22 cellular contexts compared by ENCODE assay signal in the genomic region with DNA sequence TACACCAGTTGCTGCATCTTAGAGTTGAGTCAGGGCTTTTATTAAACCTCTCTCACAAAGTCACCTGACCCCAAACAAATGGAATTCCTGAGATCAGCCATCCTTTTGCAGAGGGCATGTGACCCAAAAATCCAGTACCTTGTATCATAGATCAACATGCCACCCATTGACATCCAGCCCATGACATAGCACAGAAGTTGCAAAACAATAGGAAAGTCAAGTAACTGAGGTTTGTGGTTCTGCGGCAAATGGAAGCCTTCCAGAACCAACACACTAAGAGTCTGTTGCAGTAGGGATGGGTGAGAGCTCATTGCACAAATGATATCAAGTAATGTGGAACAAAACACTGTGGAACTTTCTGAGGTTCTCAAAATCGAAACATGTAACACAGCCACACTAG.
A peak's percentile ranks its signal among the peaks of the same experiment; 100 is the strongest.
DNase-seq lines count a peak whose midpoint lies in the region; ATAC-seq and TF ChIP-seq lines count a peak whose summit lies in the region.
"Had no signal": no experiment of that assay in that cellular context is flagged by ENCODE, and none has a peak within 500 bp of the region (broad histone marks: within the 10 kb centered on the region; RNA-seq: fewer than 3 reads in every experiment).

No MANE protein-coding gene starts in this region.

- H3K4me3 Mint-ChIP-seq in naive thymus-derived CD8-positive, alpha-beta T cell, result no peak overlapping the region
- H3K4me3 Mint-ChIP-seq in activated CD8-positive, alpha-beta T cell treated with anti-CD3 and anti-CD28 coated beads for 36 hours, result no peak overlapping the region
- H3K4me3 Mint-ChIP-seq: activated B cell treated with CpG ODN at 0.5 μM for 24 hours; activated naive CD4-positive, alpha-beta T cell treated with anti-CD3 and anti-CD28 coated beads, Interleukin-2, amount 50 U/mL, for 24 hours; immature natural killer cell; naive B cell; T-helper 1 cell treated with Interleukin-12 subunit alpha and Interleukin-12 subunit beta and Interleukin-4 antibody, amounts not matched to agents 30 μg/mL and 1 μg/mL, for 36 hours had no signal

- peaks cover 12% of the 10 kb centered on the region for H3K4me1 ChIP-seq in osteoblast (ENCODE audit: insufficient read depth, low read length)
- H3K4me1 ChIP-seq: heart right ventricle, parathyroid adenoma, suprapubic skin had no signal

- ATAC-seq in naive thymus-derived CD8-positive, alpha-beta T cell, result no peak
- ATAC-seq in HG02884 (IDR thresholded peaks at IDR 0.05; ENCODE audit: unreplicated experiment) (no peak), HG02571 (IDR thresholded peaks at IDR 0.05; ENCODE audit: unreplicated experiment) (no peak)
- ATAC-seq in activated CD8-positive, alpha-beta T cell treated with anti-CD3 and anti-CD28 coated beads for 36 hours, result no peak
- ATAC-seq: heart right ventricle, Right ventricle myocardium inferior had no signal

- H3K9me3 ChIP-seq in osteoblast (ENCODE audit: low read depth, low read length), result no peaks in the 10 kb centered on the region
- H3K9me3 ChIP-seq: suprapubic skin had no signal

- DNase-seq in EL, result peak; percentile 16
- peak; percentile 87 for DNase-seq in RPMI7951 (ENCODE audit: low read depth)
- peak; percentile 52 for DNase-seq in epithelial cell of proximal tubule (ENCODE audit: low read depth)
- DNase-seq in osteoblast (ENCODE audit: insufficient read length, low spot score, missing footprints), result peak; percentile 71
- no peak for DNase-seq in naive thymus-derived CD8-positive, alpha-beta T cell
- DNase-seq in activated CD8-positive, alpha-beta T cell treated with anti-CD3 and anti-CD28 coated beads for 36 hours, result no peak
- DNase-seq: activated B cell treated with CpG ODN at 0.5 μM for 24 hours; activated T-cell treated with anti-CD3 and anti-CD28 coated beads, Interleukin-2, amount 50 U/mL, for 48 hours; dorsolateral prefrontal cortex; heart right ventricle; immature natural killer cell; naive B cell; NCI-H2029 treated with DMSO at 0.1 percent for 48 hours; small intestine; stimulated activated CD4-positive, alpha-beta T cell treated with anti-CD3 and anti-CD28 coated beads, Interleukin-4, amount 100 ng/mL, for 4 hours had no signal

- H3K36me3 ChIP-seq in osteoblast (ENCODE audit: insufficient read depth, low read length), result no peaks in the 10 kb centered on the region
- H3K36me3 ChIP-seq: heart right ventricle, suprapubic skin had no signal

- H3K4me1 Mint-ChIP-seq in naive thymus-derived CD8-positive, alpha-beta T cell, result no peaks in the 10 kb centered on the region
- no peaks in the 10 kb centered on the region for H3K4me1 Mint-ChIP-seq in activated CD8-positive, alpha-beta T cell treated with anti-CD3 and anti-CD28 coated beads for 36 hours (ENCODE audit: low read depth)
- H3K4me1 Mint-ChIP-seq: activated B cell treated with CpG ODN at 0.5 μM for 24 hours; activated naive CD4-positive, alpha-beta T cell treated with anti-CD3 and anti-CD28 coated beads, Interleukin-2, amount 50 U/mL, for 24 hours; immature natural killer cell; naive B cell had no signal

- no peaks in the 10 kb centered on the region for H3K79me2 ChIP-seq in osteoblast (ENCODE audit: insufficient read depth, low read length)
- H3K79me2 ChIP-seq: parathyroid adenoma had no signal

- H3K4me3 ChIP-seq in epithelial cell of proximal tubule (ENCODE audit: low read depth, low read length) (no peak overlapping the region), osteoblast (ENCODE audit: insufficient read depth, low read length) (peak overlapping the region; percentile 6)
- H3K4me3 ChIP-seq: dorsolateral prefrontal cortex, heart right ventricle, suprapubic skin had no signal

- POLR2A ChIA-PET in naive thymus-derived CD8-positive, alpha-beta T cell (lab: Charles Lee), result no interaction called here
- POLR2A ChIA-PET in activated CD8-positive, alpha-beta T cell treated with anti-CD3 and anti-CD28 coated beads for 36 hours (lab: Charles Lee), result no interaction called here

- H3K27ac ChIP-seq in osteoblast (ENCODE audit: low read depth, low read length), result peak overlapping the region; percentile 45
- H3K27ac ChIP-seq: dorsolateral prefrontal cortex, heart right ventricle, parathyroid adenoma, suprapubic skin had no signal

- TF ChIP-seq CTCF in epithelial cell of proximal tubule (conservative IDR thresholded peaks at IDR 0.05; ENCODE audit: low read depth, low read length), result no peak
- no peak for TF ChIP-seq CTCF in osteoblast (IDR thresholded peaks at IDR 0.05; ENCODE audit: extremely low read depth, low read depth, low read length)
- TF ChIP-seq CTCF in activated CD8-positive, alpha-beta T cell treated with anti-CD3 and anti-CD28 coated beads for 36 hours (IDR thresholded peaks at IDR 0.05), result no peak

- CTCF ChIA-PET in activated CD8-positive, alpha-beta T cell treated with anti-CD3 and anti-CD28 coated beads for 36 hours (lab: Charles Lee), result no interaction called here

- H3K27me3 ChIP-seq in osteoblast (ENCODE audit: insufficient read depth, low read length), result no peaks in the 10 kb centered on the region
- H3K27me3 ChIP-seq: heart right ventricle, suprapubic skin had no signal

- H3K9me3 Mint-ChIP-seq in naive thymus-derived CD8-positive, alpha-beta T cell, result peaks cover 1 to 16% (median 9%) of the 10 kb centered on the region in 9 donors
- peaks cover 7% of the 10 kb centered on the region for H3K9me3 Mint-ChIP-seq in activated CD8-positive, alpha-beta T cell treated with anti-CD3 and anti-CD28 coated beads for 36 hours
- H3K9me3 Mint-ChIP-seq: activated naive CD4-positive, alpha-beta T cell treated with anti-CD3 and anti-CD28 coated beads, Interleukin-2, amount 50 U/mL, for 24 hours had no signal

- no peak overlapping the region for H3K27ac Mint-ChIP-seq in naive thymus-derived CD8-positive, alpha-beta T cell
- H3K27ac Mint-ChIP-seq in activated CD8-positive, alpha-beta T cell treated with anti-CD3 and anti-CD28 coated beads for 36 hours, result no peak overlapping the region
- H3K27ac Mint-ChIP-seq: activated B cell treated with CpG ODN at 0.5 μM for 24 hours; activated naive CD4-positive, alpha-beta T cell treated with anti-CD3 and anti-CD28 coated beads, Interleukin-2, amount 50 U/mL, for 24 hours; immature natural killer cell; naive B cell; T-helper 1 cell treated with Interleukin-12 subunit alpha and Interleukin-12 subunit beta and Interleukin-4 antibody, amounts not matched to agents 30 μg/mL and 1 μg/mL, for 36 hours had no signal

- no peaks in the 10 kb centered on the region for H3K27me3 Mint-ChIP-seq in naive thymus-derived CD8-positive, alpha-beta T cell
- H3K27me3 Mint-ChIP-seq in activated CD8-positive, alpha-beta T cell treated with anti-CD3 and anti-CD28 coated beads for 36 hours, result no peaks in the 10 kb centered on the region
- H3K27me3 Mint-ChIP-seq: activated B cell treated with CpG ODN at 0.5 μM for 24 hours; activated naive CD4-positive, alpha-beta T cell treated with anti-CD3 and anti-CD28 coated beads, Interleukin-2, amount 50 U/mL, for 24 hours; naive B cell had no signal

- peak overlapping the region; percentile 68 for H3K4me2 ChIP-seq in osteoblast (ENCODE audit: insufficient read depth, low read length)

- peaks cover 0 to 14% (median 3%) of the 10 kb centered on the region in 3 donors for H3K36me3 Mint-ChIP-seq in naive thymus-derived CD8-positive, alpha-beta T cell
- H3K36me3 Mint-ChIP-seq in activated CD8-positive, alpha-beta T cell treated with anti-CD3 and anti-CD28 coated beads for 36 hours (ENCODE audit: low read depth), result no peaks in the 10 kb centered on the region
- H3K36me3 Mint-ChIP-seq: activated naive CD4-positive, alpha-beta T cell treated with anti-CD3 and anti-CD28 coated beads, Interleukin-2, amount 50 U/mL, for 24 hours; immature natural killer cell had no signal

- intact Hi-C loops in activated CD8-positive, alpha-beta T cell treated with anti-CD3 and anti-CD28 coated beads for 36 hours (cut with micrococcal nuclease), result no loop called here

- no peak overlapping the region for H2AFZ ChIP-seq in osteoblast (ENCODE audit: low read length)
- H2AFZ ChIP-seq: parathyroid adenoma had no signal

- H4K20me1 ChIP-seq in osteoblast (ENCODE audit: insufficient read depth, low read length), result no peaks in the 10 kb centered on the region

Comparison
In these comparisons a context has a peak if more than half of its experiments do, and no peak if none do; other contexts are left out.
1. DNase-seq: peak in EL (single experiment), RPMI7951 (single experiment), epithelial cell of proximal tubule (single experiment) and osteoblast (single experiment); none in naive thymus-derived CD8-positive, alpha-beta T cell (0 of 10) and activated CD8-positive, alpha-beta T cell treated with anti-CD3 and anti-CD28 coated beads for 36 hours (single experiment).